10 cellular contexts compared by ENCODE assay signal in the genomic region with DNA sequence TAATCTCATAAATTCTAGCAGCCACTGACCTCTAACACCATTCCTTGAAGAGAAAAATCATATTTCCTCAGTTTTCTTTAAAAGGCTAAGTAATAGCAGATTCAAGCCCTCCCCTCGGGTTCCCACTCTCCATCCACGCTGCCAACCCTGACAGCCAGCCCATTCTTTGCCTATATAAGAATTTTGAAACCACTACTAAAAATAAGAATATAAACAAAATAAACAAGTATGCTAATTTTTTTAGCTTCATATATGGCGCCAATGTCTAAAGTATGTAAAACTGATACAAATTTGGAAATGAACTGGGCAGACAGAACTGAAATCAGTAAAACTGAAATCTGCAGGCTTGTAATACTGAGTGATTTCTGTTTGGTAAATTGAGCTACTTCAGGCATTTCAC. TPM values are rescaled to one million over a fixed set of nuclear protein-coding genes. Genes with fewer than 3 reads are reported as not detected.
"Had no signal": no experiment of that assay in that cellular context is flagged by ENCODE, and none has a peak within 500 bp of the region (broad histone marks: within the 10 kb centered on the region; RNA-seq: fewer than 3 reads in every experiment).

No MANE protein-coding gene starts in this region.

- ATAC-seq: HCT116, HepG2 had no signal

- H3K4me3 ChIP-seq: GM23248, HAP-1 had no signal

- DNase-seq: GM23248, GOT3, H7, HFFc6, KG1 had no signal

- H3K27ac Mint-ChIP-seq: HFFc6, IgD-negative memory B cell had no signal

- H3K36me3 Mint-ChIP-seq: IgD-negative memory B cell had no signal

- H3K9me3 Mint-ChIP-seq: HFFc6 had no signal

- H3K9ac ChIP-seq: GM23248 had no signal

- H3K36me3 ChIP-seq: HAP-1 had no signal

- H3K4me3 Mint-ChIP-seq: HFFc6 had no signal

- H3K9me3 ChIP-seq: HAP-1 had no signal

- H3K27ac ChIP-seq: GM23248, HL-60 had no signal

- H2AFZ ChIP-seq: GM23248 had no signal

RNA-seq across cellular contexts. Expression of a gene that starts 19.0 kb away (rescaled TPM):
- polyA plus RNA-seq: IgD-negative memory B cell had no signal
